In the genomic region with DNA sequence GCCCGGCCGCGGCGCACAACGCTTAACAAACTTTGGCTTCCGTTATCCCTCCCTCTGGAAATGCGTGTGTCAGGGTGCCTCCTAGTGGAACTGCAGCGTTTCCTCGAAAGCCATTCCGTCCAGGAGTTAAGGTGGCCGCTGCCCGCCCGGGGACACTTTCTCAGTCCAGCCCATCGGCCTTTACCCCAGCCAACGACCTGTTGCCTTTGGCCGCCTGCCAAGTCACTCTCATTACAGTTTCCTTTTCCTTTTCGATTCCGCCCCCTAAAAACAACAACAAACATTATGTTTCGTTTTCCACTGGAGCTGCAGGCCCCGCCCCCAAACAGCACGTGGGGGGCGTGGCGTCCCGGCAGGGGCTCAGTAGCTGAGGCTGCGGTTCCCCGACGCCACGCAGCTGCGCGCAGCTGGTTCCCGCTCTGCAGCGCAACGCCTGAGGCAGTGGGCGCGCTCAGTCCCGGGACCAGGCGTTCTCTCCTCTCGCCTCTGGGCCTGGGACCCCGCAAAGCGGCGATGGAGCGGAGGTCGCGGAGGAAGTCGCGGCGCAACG, we compare ENCODE assay signal across 1 cellular context.
TF ChIP-seq lines count a peak whose summit lies in the region.

A gene (plus strand): TSS at position 363 of the 550 bp plus-strand sequence. CDS start 151 bp downstream, at position 514.

TF ChIP-seq in K562, 482 proteins besides CTCF, POLR2A, EP300 and RAD21 (continued from another document and continues in another):
- TF ChIP-seq ZEB2 (IDR thresholded peaks at IDR 0.05) (no peak), BHLHE40 (IDR thresholded peaks at IDR 0.05; ENCODE audit: low read length) (0 out of 2 replicates have a peak, but pooled peaks have one; percentile 16), NFXL1 (CRISPR knock-in tag; IDR thresholded peaks at IDR 0.05) (no peak), ZNF445 (CRISPR knock-in tag; IDR thresholded peaks at IDR 0.05; ENCODE audit: low read depth) (no peak), FUS (optimal IDR thresholded peaks at IDR 0.05; ENCODE audit: low read depth, low read length) (no peak), RCOR1 (IDR thresholded peaks at IDR 0.05; ENCODE audit: borderline replicate concordance in 1 of 2, low read depth in 2 of 2, low read length in 2 of 2) (no peak), TCF7L2 (IDR thresholded peaks at IDR 0.05; ENCODE audit: low read depth, low read length) (no peak), MCM7 (IDR thresholded peaks at IDR 0.05) (no peak), ZNF766 (CRISPR knock-in tag; conservative IDR thresholded peaks at IDR 0.05) (no peak), U2AF2 (optimal IDR thresholded peaks at IDR 0.05; ENCODE audit: low read depth, low read length) (no peak), SRSF9 (IDR thresholded peaks at IDR 0.05; ENCODE audit: borderline replicate concordance, low read depth, low read length) (no peak), CSDE1 (IDR thresholded peaks at IDR 0.05) (no peak), TRIM28 (IDR thresholded peaks at IDR 0.05) (no peak), EHMT2 (IDR thresholded peaks at IDR 0.05) (no peak), NFIC (IDR thresholded peaks at IDR 0.05) (peak; percentile 94), TBL1XR1 (IDR thresholded peaks at IDR 0.05; ENCODE audit: low read length in 2 of 2) (no peak), STAT5B (CRISPR knock-in tag; IDR thresholded peaks at IDR 0.05) (no peak), ZNF668 (CRISPR knock-in tag; IDR thresholded peaks at IDR 0.05) (no peak), PPARD (CRISPR knock-in tag; IDR thresholded peaks at IDR 0.05) (no peak), HLTF (IDR thresholded peaks at IDR 0.05) (no peak), ILK (tag; IDR thresholded peaks at IDR 0.05; ENCODE audit: borderline replicate concordance, low read depth) (no peak), CCAR2 (IDR thresholded peaks at IDR 0.05; ENCODE audit: low read depth, low read length) (no peak), SMAD4 (CRISPR knock-in tag; conservative IDR thresholded peaks at IDR 0.05) (no peak)
- TF ChIP-seq, protein P1, sequence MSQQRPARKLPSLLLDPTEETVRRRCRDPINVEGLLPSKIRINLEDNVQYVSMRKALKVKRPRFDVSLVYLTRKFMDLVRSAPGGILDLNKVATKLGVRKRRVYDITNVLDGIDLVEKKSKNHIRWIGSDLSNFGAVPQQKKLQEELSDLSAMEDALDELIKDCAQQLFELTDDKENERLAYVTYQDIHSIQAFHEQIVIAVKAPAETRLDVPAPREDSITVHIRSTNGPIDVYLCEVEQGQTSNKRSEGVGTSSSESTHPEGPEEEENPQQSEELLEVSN (IDR thresholded peaks at IDR 0.05; ENCODE audit: borderline replicate concordance in 1 of 2, extremely low read depth in 1 of 2, insufficient read depth in 1 of 2, insufficient read length in 1 of 2, low read depth in 1 of 2, low read length in 1 of 2, poor library complexity in 1 of 2, severe bottlenecking in 1 of 2), result peak in 1 of 2 experiments; percentile 68
- TF ChIP-seq, protein P2, sequence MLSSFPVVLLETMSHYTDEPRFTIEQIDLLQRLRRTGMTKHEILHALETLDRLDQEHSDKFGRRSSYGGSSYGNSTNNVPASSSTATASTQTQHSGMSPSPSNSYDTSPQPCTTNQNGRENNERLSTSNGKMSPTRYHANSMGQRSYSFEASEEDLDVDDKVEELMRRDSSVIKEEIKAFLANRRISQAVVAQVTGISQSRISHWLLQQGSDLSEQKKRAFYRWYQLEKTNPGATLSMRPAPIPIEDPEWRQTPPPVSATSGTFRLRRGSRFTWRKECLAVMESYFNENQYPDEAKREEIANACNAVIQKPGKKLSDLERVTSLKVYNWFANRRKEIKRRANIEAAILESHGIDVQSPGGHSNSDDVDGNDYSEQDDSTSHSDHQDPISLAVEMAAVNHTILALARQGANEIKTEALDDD (IDR thresholded peaks at IDR 0.05), result no peak
- TF ChIP-seq, protein P3, sequence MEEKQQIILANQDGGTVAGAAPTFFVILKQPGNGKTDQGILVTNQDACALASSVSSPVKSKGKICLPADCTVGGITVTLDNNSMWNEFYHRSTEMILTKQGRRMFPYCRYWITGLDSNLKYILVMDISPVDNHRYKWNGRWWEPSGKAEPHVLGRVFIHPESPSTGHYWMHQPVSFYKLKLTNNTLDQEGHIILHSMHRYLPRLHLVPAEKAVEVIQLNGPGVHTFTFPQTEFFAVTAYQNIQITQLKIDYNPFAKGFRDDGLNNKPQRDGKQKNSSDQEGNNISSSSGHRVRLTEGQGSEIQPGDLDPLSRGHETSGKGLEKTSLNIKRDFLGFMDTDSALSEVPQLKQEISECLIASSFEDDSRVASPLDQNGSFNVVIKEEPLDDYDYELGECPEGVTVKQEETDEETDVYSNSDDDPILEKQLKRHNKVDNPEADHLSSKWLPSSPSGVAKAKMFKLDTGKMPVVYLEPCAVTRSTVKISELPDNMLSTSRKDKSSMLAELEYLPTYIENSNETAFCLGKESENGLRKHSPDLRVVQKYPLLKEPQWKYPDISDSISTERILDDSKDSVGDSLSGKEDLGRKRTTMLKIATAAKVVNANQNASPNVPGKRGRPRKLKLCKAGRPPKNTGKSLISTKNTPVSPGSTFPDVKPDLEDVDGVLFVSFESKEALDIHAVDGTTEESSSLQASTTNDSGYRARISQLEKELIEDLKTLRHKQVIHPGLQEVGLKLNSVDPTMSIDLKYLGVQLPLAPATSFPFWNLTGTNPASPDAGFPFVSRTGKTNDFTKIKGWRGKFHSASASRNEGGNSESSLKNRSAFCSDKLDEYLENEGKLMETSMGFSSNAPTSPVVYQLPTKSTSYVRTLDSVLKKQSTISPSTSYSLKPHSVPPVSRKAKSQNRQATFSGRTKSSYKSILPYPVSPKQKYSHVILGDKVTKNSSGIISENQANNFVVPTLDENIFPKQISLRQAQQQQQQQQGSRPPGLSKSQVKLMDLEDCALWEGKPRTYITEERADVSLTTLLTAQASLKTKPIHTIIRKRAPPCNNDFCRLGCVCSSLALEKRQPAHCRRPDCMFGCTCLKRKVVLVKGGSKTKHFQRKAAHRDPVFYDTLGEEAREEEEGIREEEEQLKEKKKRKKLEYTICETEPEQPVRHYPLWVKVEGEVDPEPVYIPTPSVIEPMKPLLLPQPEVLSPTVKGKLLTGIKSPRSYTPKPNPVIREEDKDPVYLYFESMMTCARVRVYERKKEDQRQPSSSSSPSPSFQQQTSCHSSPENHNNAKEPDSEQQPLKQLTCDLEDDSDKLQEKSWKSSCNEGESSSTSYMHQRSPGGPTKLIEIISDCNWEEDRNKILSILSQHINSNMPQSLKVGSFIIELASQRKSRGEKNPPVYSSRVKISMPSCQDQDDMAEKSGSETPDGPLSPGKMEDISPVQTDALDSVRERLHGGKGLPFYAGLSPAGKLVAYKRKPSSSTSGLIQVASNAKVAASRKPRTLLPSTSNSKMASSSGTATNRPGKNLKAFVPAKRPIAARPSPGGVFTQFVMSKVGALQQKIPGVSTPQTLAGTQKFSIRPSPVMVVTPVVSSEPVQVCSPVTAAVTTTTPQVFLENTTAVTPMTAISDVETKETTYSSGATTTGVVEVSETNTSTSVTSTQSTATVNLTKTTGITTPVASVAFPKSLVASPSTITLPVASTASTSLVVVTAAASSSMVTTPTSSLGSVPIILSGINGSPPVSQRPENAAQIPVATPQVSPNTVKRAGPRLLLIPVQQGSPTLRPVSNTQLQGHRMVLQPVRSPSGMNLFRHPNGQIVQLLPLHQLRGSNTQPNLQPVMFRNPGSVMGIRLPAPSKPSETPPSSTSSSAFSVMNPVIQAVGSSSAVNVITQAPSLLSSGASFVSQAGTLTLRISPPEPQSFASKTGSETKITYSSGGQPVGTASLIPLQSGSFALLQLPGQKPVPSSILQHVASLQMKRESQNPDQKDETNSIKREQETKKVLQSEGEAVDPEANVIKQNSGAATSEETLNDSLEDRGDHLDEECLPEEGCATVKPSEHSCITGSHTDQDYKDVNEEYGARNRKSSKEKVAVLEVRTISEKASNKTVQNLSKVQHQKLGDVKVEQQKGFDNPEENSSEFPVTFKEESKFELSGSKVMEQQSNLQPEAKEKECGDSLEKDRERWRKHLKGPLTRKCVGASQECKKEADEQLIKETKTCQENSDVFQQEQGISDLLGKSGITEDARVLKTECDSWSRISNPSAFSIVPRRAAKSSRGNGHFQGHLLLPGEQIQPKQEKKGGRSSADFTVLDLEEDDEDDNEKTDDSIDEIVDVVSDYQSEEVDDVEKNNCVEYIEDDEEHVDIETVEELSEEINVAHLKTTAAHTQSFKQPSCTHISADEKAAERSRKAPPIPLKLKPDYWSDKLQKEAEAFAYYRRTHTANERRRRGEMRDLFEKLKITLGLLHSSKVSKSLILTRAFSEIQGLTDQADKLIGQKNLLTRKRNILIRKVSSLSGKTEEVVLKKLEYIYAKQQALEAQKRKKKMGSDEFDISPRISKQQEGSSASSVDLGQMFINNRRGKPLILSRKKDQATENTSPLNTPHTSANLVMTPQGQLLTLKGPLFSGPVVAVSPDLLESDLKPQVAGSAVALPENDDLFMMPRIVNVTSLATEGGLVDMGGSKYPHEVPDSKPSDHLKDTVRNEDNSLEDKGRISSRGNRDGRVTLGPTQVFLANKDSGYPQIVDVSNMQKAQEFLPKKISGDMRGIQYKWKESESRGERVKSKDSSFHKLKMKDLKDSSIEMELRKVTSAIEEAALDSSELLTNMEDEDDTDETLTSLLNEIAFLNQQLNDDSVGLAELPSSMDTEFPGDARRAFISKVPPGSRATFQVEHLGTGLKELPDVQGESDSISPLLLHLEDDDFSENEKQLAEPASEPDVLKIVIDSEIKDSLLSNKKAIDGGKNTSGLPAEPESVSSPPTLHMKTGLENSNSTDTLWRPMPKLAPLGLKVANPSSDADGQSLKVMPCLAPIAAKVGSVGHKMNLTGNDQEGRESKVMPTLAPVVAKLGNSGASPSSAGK (IDR thresholded peaks at IDR 0.05), result 0 out of 2 replicates have a peak, but pooled peaks have one; percentile 21
- TF ChIP-seq, protein P4, sequence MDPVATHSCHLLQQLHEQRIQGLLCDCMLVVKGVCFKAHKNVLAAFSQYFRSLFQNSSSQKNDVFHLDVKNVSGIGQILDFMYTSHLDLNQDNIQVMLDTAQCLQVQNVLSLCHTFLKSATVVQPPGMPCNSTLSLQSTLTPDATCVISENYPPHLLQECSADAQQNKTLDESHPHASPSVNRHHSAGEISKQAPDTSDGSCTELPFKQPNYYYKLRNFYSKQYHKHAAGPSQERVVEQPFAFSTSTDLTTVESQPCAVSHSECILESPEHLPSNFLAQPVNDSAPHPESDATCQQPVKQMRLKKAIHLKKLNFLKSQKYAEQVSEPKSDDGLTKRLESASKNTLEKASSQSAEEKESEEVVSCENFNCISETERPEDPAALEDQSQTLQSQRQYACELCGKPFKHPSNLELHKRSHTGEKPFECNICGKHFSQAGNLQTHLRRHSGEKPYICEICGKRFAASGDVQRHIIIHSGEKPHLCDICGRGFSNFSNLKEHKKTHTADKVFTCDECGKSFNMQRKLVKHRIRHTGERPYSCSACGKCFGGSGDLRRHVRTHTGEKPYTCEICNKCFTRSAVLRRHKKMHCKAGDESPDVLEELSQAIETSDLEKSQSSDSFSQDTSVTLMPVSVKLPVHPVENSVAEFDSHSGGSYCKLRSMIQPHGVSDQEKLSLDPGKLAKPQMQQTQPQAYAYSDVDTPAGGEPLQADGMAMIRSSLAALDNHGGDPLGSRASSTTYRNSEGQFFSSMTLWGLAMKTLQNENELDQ (CRISPR knock-in tag; IDR thresholded peaks at IDR 0.05; ENCODE audit: borderline replicate concordance), result no peak
- TF ChIP-seq, protein P5, sequence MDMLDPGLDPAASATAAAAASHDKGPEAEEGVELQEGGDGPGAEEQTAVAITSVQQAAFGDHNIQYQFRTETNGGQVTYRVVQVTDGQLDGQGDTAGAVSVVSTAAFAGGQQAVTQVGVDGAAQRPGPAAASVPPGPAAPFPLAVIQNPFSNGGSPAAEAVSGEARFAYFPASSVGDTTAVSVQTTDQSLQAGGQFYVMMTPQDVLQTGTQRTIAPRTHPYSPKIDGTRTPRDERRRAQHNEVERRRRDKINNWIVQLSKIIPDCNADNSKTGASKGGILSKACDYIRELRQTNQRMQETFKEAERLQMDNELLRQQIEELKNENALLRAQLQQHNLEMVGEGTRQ (CRISPR knock-in tag; IDR thresholded peaks at IDR 0.05), result peak; percentile 57
- TF ChIP-seq, protein P6, sequence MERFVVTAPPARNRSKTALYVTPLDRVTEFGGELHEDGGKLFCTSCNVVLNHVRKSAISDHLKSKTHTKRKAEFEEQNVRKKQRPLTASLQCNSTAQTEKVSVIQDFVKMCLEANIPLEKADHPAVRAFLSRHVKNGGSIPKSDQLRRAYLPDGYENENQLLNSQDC (CRISPR knock-in tag; IDR thresholded peaks at IDR 0.05), result no peak
- TF ChIP-seq, protein P7, sequence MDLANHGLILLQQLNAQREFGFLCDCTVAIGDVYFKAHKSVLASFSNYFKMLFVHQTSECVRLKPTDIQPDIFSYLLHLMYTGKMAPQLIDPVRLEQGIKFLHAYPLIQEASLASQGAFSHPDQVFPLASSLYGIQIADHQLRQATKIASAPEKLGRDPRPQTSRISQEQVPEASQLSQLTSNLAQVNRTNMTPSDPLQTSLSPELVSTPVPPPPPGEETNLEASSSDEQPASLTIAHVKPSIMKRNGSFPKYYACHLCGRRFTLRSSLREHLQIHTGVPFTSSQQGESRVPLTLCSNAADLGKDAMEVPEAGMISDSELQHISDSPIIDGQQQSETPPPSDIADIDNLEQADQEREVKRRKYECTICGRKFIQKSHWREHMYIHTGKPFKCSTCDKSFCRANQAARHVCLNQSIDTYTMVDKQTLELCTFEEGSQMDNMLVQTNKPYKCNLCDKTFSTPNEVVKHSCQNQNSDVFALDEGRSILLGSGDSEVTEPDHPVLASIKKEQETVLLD (IDR thresholded peaks at IDR 0.05), result no peak
- TF ChIP-seq, protein P8, sequence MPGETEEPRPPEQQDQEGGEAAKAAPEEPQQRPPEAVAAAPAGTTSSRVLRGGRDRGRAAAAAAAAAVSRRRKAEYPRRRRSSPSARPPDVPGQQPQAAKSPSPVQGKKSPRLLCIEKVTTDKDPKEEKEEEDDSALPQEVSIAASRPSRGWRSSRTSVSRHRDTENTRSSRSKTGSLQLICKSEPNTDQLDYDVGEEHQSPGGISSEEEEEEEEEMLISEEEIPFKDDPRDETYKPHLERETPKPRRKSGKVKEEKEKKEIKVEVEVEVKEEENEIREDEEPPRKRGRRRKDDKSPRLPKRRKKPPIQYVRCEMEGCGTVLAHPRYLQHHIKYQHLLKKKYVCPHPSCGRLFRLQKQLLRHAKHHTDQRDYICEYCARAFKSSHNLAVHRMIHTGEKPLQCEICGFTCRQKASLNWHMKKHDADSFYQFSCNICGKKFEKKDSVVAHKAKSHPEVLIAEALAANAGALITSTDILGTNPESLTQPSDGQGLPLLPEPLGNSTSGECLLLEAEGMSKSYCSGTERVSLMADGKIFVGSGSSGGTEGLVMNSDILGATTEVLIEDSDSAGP (CRISPR knock-in tag; IDR thresholded peaks at IDR 0.05), result no peak
- TF ChIP-seq, protein P9, sequence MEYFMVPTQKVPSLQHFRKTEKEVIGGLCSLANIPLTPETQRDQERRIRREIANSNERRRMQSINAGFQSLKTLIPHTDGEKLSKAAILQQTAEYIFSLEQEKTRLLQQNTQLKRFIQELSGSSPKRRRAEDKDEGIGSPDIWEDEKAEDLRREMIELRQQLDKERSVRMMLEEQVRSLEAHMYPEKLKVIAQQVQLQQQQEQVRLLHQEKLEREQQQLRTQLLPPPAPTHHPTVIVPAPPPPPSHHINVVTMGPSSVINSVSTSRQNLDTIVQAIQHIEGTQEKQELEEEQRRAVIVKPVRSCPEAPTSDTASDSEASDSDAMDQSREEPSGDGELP (CRISPR knock-in tag; IDR thresholded peaks at IDR 0.05; ENCODE audit: borderline replicate concordance), result no peak
- TF ChIP-seq, protein P10, sequence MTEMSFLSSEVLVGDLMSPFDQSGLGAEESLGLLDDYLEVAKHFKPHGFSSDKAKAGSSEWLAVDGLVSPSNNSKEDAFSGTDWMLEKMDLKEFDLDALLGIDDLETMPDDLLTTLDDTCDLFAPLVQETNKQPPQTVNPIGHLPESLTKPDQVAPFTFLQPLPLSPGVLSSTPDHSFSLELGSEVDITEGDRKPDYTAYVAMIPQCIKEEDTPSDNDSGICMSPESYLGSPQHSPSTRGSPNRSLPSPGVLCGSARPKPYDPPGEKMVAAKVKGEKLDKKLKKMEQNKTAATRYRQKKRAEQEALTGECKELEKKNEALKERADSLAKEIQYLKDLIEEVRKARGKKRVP (CRISPR knock-in tag; IDR thresholded peaks at IDR 0.05), result no peak
